ENCODE assay signal across 9 cellular contexts in the genomic region with DNA sequence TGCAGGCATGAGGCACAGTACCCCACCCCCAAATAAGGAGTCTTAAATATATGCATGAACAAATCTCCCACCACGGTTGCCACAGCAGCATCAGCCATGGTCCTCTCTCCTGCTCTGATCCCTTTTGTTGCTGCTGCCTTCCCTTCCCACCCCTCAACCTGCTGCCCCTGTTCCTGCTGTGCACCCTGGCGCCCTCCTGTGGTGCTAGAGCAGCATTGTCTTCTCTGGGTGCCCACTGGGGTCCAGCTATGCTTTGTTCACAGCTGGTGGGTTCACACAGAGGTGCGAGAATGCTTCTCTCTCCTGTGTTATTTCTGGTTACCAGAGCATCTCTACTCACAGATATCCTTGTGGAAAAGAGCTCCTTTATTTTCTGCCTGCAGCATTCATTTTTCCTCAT.
A peak's percentile ranks its signal among the peaks of the same experiment; 100 is the strongest.
DNase-seq lines count a peak whose midpoint lies in the region; ATAC-seq and TF ChIP-seq lines count a peak whose summit lies in the region.
"Had no signal": no experiment of that assay in that cellular context is flagged by ENCODE, and none has a peak within 500 bp of the region (broad histone marks: within the 10 kb centered on the region; RNA-seq: fewer than 3 reads in every experiment).

No MANE protein-coding gene starts in this region.

- peak; percentile 34 for TF ChIP-seq CTCF in activated CD8-positive, alpha-beta T cell treated with anti-CD3 and anti-CD28 coated beads for 36 hours (IDR thresholded peaks at IDR 0.05)
- TF ChIP-seq CTCF in LNCAP (IDR thresholded peaks at IDR 0.05) (peak; percentile 37; the same call in 1 of the 2 replicates), retinal pigment epithelial cell (conservative IDR thresholded peaks at IDR 0.05; ENCODE audit: low read depth, low read length) (peak; percentile 66)

- no peaks in the 10 kb centered on the region for H3K27me3 Mint-ChIP-seq in activated CD8-positive, alpha-beta T cell treated with anti-CD3 and anti-CD28 coated beads for 36 hours
- H3K27me3 Mint-ChIP-seq in activated CD8-positive, alpha-beta T cell treated with anti-CD3 and anti-CD28 coated beads, Interleukin-2, amount 10 ng/mL, durations not matched to agents 7 days and 5 days (ENCODE audit: low read depth) = peaks cover 2% of the 10 kb centered on the region

- H3K27ac Mint-ChIP-seq in activated CD8-positive, alpha-beta T cell treated with anti-CD3 and anti-CD28 coated beads for 36 hours = no peak overlapping the region
- no peak overlapping the region for H3K27ac Mint-ChIP-seq in activated CD8-positive, alpha-beta T cell treated with anti-CD3 and anti-CD28 coated beads, Interleukin-2, amount 10 ng/mL, durations not matched to agents 7 days and 5 days

- no peaks in the 10 kb centered on the region for H3K4me1 Mint-ChIP-seq in activated CD8-positive, alpha-beta T cell treated with anti-CD3 and anti-CD28 coated beads for 36 hours (ENCODE audit: low read depth)
- H3K4me1 Mint-ChIP-seq in activated CD8-positive, alpha-beta T cell treated with anti-CD3 and anti-CD28 coated beads, Interleukin-2, amount 10 ng/mL, durations not matched to agents 7 days and 5 days (ENCODE audit: low read depth) = no peaks in the 10 kb centered on the region

- H3K9me3 Mint-ChIP-seq in activated CD8-positive, alpha-beta T cell treated with anti-CD3 and anti-CD28 coated beads for 36 hours = no peaks in the 10 kb centered on the region
- no peaks in the 10 kb centered on the region for H3K9me3 Mint-ChIP-seq in activated CD8-positive, alpha-beta T cell treated with anti-CD3 and anti-CD28 coated beads, Interleukin-2, amount 10 ng/mL, durations not matched to agents 7 days and 5 days (ENCODE audit: insufficient read depth)

- ATAC-seq in activated CD8-positive, alpha-beta T cell treated with anti-CD3 and anti-CD28 coated beads for 36 hours = no peak
- ATAC-seq in activated CD8-positive, alpha-beta T cell treated with anti-CD3 and anti-CD28 coated beads, Interleukin-2, amount 10 ng/mL, durations not matched to agents 7 days and 5 days = no peak
- no peak for ATAC-seq in activated CD4-positive, CD25-positive, alpha-beta regulatory T cell treated with anti-CD3 and anti-CD28 coated beads, Interleukin-2, amount 50 U/mL, for 24 hours
- ATAC-seq in HG02840 (IDR thresholded peaks at IDR 0.05; ENCODE audit: low FRiP score, unreplicated experiment) (no peak), GM21360 (IDR thresholded peaks at IDR 0.05; ENCODE audit: unreplicated experiment) (no peak)
- ATAC-seq: left lung had no signal

- POLR2A ChIA-PET in activated CD8-positive, alpha-beta T cell treated with anti-CD3 and anti-CD28 coated beads for 36 hours (lab: Charles Lee) = no interaction called here
- POLR2A ChIA-PET in activated CD8-positive, alpha-beta T cell treated with anti-CD3 and anti-CD28 coated beads, Interleukin-2, amount 10 ng/mL, durations not matched to agents 7 days and 5 days (lab: Charles Lee) = no interaction called here

- CTCF ChIA-PET in activated CD8-positive, alpha-beta T cell treated with anti-CD3 and anti-CD28 coated beads for 36 hours (lab: Charles Lee) = interaction anchor here (0.7 to 1.4 kb wide), 6 partner anchors 9 to 366 kb away, joined by 3 to 5 read pairs (median 3); no protein-coding TSS in a partner anchor
- CTCF ChIA-PET in activated CD8-positive, alpha-beta T cell treated with anti-CD3 and anti-CD28 coated beads, Interleukin-2, amount 10 ng/mL, durations not matched to agents 7 days and 5 days (lab: Charles Lee) = interaction anchor here (1.0 to 1.4 kb wide), 2 partner anchors 20 to 68 kb away, joined by 3 to 4 read pairs; no protein-coding TSS in a partner anchor

- H3K4me3 Mint-ChIP-seq in activated CD8-positive, alpha-beta T cell treated with anti-CD3 and anti-CD28 coated beads for 36 hours = no peak overlapping the region
- no peak overlapping the region for H3K4me3 Mint-ChIP-seq in activated CD8-positive, alpha-beta T cell treated with anti-CD3 and anti-CD28 coated beads, Interleukin-2, amount 10 ng/mL, durations not matched to agents 7 days and 5 days

- H3K4me3 ChIP-seq in retinal pigment epithelial cell (ENCODE audit: low read length) = no peak overlapping the region
- H3K4me3 ChIP-seq: left lung had no signal

- H3K36me3 Mint-ChIP-seq in activated CD8-positive, alpha-beta T cell treated with anti-CD3 and anti-CD28 coated beads for 36 hours (ENCODE audit: low read depth) = no peaks in the 10 kb centered on the region
- H3K36me3 Mint-ChIP-seq in activated CD8-positive, alpha-beta T cell treated with anti-CD3 and anti-CD28 coated beads, Interleukin-2, amount 10 ng/mL, durations not matched to agents 7 days and 5 days (ENCODE audit: low read depth) = no peaks in the 10 kb centered on the region

- DNase-seq in activated CD8-positive, alpha-beta T cell treated with anti-CD3 and anti-CD28 coated beads for 36 hours = peak; percentile 34
- DNase-seq in activated CD8-positive, alpha-beta T cell treated with anti-CD3 and anti-CD28 coated beads, Interleukin-2, amount 10 ng/mL, durations not matched to agents 7 days and 5 days = no peak
- DNase-seq in cerebellar cortex (ENCODE audit: low spot score) = peak; percentile 43
- no peak for DNase-seq in retinal pigment epithelial cell (ENCODE audit: low read depth)
- DNase-seq: left lung had no signal

- intact Hi-C loops in activated CD8-positive, alpha-beta T cell treated with anti-CD3 and anti-CD28 coated beads for 36 hours (cut with micrococcal nuclease) = no loop called here

Comparison
In these comparisons a context has a peak if more than half of its experiments do, and no peak if none do; other contexts are left out.
1. DNase-seq: peak in activated CD8-positive, alpha-beta T cell treated with anti-CD3 and anti-CD28 coated beads for 36 hours (single experiment) and cerebellar cortex (single experiment); none in activated CD8-positive, alpha-beta T cell treated with anti-CD3 and anti-CD28 coated beads, Interleukin-2, amount 10 ng/mL, durations not matched to agents 7 days and 5 days (single experiment) and retinal pigment epithelial cell (single experiment).
2. Peak in every context shown above with its lines, with median percentiles within 50 percentile points of each other: CTCF ChIP-seq.